ENCODE assay signal across 26 cellular contexts in genomic region chr17:59069856-59070255, GRCh38.
"Had no signal": no experiment of that assay in that cellular context is flagged by ENCODE, and none has a peak within 500 bp of the region (broad histone marks: within the 10 kb centered on the region; RNA-seq: fewer than 3 reads in every experiment).

No MANE protein-coding gene starts in this region.

- H3K27me3 ChIP-seq: colonic mucosa, esophagus squamous epithelium, gastrocnemius medialis, heart right ventricle, left lung had no signal

- H3K27ac ChIP-seq: colonic mucosa, epithelial cell of prostate, esophagus squamous epithelium, gastrocnemius medialis, heart right ventricle, left lung, lower lobe of right lung had no signal

- H3K9me3 ChIP-seq: colonic mucosa, esophagus squamous epithelium, gastrocnemius medialis, heart right ventricle, left lung, lower lobe of right lung, mucosa of descending colon had no signal

- ATAC-seq: effector memory CD8-positive, alpha-beta T cell; esophagus mucosa; gastrocnemius medialis; heart right ventricle; left cardiac atrium; left lung; left ventricle myocardium superior; lower lobe of right lung; mucosa of descending colon had no signal

- H3K4me3 ChIP-seq: colonic mucosa, esophagus squamous epithelium, gastrocnemius medialis, heart right ventricle, left lung, lower lobe of right lung, mucosa of descending colon had no signal

- DNase-seq: colonic mucosa; cortex of kidney; effector CD8-positive, alpha-beta T cell; effector memory CD8-positive, alpha-beta T cell; endodermal cell; erythroblast; esophagus squamous epithelium; foreskin fibroblast; foreskin melanocyte; gastrocnemius medialis; glutamatergic neuron; head of caudate nucleus; heart right ventricle; hippocampal formation; left cardiac atrium; left lung; left ventricle myocardium superior; lower lobe of right lung; mesenchymal stem cell; mucosa of descending colon; naive B cell had no signal

- FAIRE-seq: endometrium, islet of Langerhans, keratinocyte had no signal

- H3K36me3 ChIP-seq: colonic mucosa had no signal

- H3K4me1 ChIP-seq: colonic mucosa, esophagus squamous epithelium, gastrocnemius medialis, heart right ventricle, left lung, lower lobe of right lung had no signal
